18 cellular contexts compared by ENCODE assay signal in genomic region chr7:98329100-98329871, GRCh38. TPM values are rescaled to one million over a fixed set of nuclear protein-coding genes. Genes with fewer than 3 reads are reported as not detected.
DNase-seq lines count a peak whose midpoint lies in the region; ATAC-seq and TF ChIP-seq lines count a peak whose summit lies in the region.
"Had no signal": no experiment of that assay in that cellular context is flagged by ENCODE, and none has a peak within 500 bp of the region (broad histone marks: within the 10 kb centered on the region; RNA-seq: fewer than 3 reads in every experiment).

No MANE protein-coding gene starts in this region.

- no peaks in the 10 kb centered on the region for H4K20me1 ChIP-seq in osteoblast (ENCODE audit: insufficient read depth, low read length)

- H3K27ac ChIP-seq in heart left ventricle = peak overlapping the region; percentile 51 to 88 (median 80)
- peak overlapping the region; percentile 97 for H3K27ac ChIP-seq in osteoblast (ENCODE audit: low read depth, low read length)
- no peak overlapping the region for H3K27ac ChIP-seq in tibial nerve

- TF ChIP-seq EP300 in tibial nerve (IDR thresholded peaks at IDR 0.05) = no peak

- H3K9me3 ChIP-seq in heart left ventricle = peaks cover 0 to 7% (median 0%) of the 10 kb centered on the region in 12 donors
- no peaks in the 10 kb centered on the region for H3K9me3 ChIP-seq in osteoblast (ENCODE audit: low read depth, low read length)
- peaks cover 0 to 13% (median 0%) of the 10 kb centered on the region in 4 donors for H3K9me3 ChIP-seq in tibial nerve

- H3K27me3 Mint-ChIP-seq in Calu3 (ENCODE audit: unreplicated experiment) = no peaks in the 10 kb centered on the region

- H3K4me3 Mint-ChIP-seq in Calu3 (ENCODE audit: low read depth, unreplicated experiment) = no peak overlapping the region

- CTCF ChIA-PET in Calu3 (lab: Charles Lee) = no interaction called here

- peak overlapping the region; percentile 47 for H3K27ac Mint-ChIP-seq in Calu3 (ENCODE audit: unreplicated experiment)

- WGBS in heart left ventricle, 4 donors = 35 to 46% (median 40%) methylated on average over 15 of the region's 15 CpGs
- 48% methylated on average over 15 of the region's 15 CpGs for WGBS in tibial nerve, 2 donors

- DNase-seq in Calu3 = no peak
- peak; percentile 92 for DNase-seq in amniotic epithelial cell (ENCODE audit: low read depth)
- peak in 4 of 5 donors; percentile 45 to 60 (median 46) for DNase-seq in heart left ventricle
- no peak for DNase-seq in osteoblast (ENCODE audit: insufficient read length, low spot score, missing footprints)
- DNase-seq in tibial nerve (ENCODE audit: low spot score in 2 of 2) = no peak
- DNase-seq in GDM1 (lab: John Stamatoyannopoulos, UW) = no peak
- DNase-seq: activated naive CD4-positive, alpha-beta T cell; GF-D8; glutamatergic neuron; MV-4-11; NCI-H748 treated with DMSO at 0.1 percent for 48 hours; posterior cingulate gyrus; substantia nigra; T-helper 1 cell had no signal

- no TSS peak for BruUV-seq in Calu3 (replicated peaks; lab: Mats Ljungman, UMichigan)

- H3K36me3 ChIP-seq in heart left ventricle = no peaks in the 10 kb centered on the region
- no peaks in the 10 kb centered on the region for H3K36me3 ChIP-seq in osteoblast (ENCODE audit: insufficient read depth, low read length)
- no peaks in the 10 kb centered on the region for H3K36me3 ChIP-seq in tibial nerve
- H3K36me3 ChIP-seq: breast epithelium had no signal

- ATAC-seq in heart left ventricle (peak; percentile 72 to 94 (median 85)), GM19455 (IDR thresholded peaks at IDR 0.05; ENCODE audit: unreplicated experiment) (no peak), HG03196 (IDR thresholded peaks at IDR 0.05; ENCODE audit: unreplicated experiment) (no peak)
- ATAC-seq: HepG2 had no signal

- TF ChIP-seq CTCF in Calu3 (IDR thresholded peaks at IDR 0.05; ENCODE audit: unreplicated experiment) (no peak), heart left ventricle (IDR thresholded peaks at IDR 0.05) (no peak), osteoblast (IDR thresholded peaks at IDR 0.05; ENCODE audit: extremely low read depth, low read depth, low read length) (no peak), tibial nerve (IDR thresholded peaks at IDR 0.05) (no peak)

- intact Hi-C loops in Calu3 (cut with micrococcal nuclease; ENCODE audit: unreplicated experiment) = no loop called here
- intact Hi-C loops in heart left ventricle (cut with DNase I) = loop anchor here in 2 of 10 donors (2.0 to 5.0 kb wide), 2 partner anchors 38 kb away; no protein-coding TSS in a partner anchor

- H3K9me3 Mint-ChIP-seq in Calu3 (ENCODE audit: low read depth, unreplicated experiment) = no peaks in the 10 kb centered on the region

- H3K4me3 ChIP-seq in heart left ventricle (peak overlapping the region in 1 of 12 donors; percentile 22), osteoblast (ENCODE audit: insufficient read depth, low read length) (peak overlapping the region; percentile 45), tibial nerve (no peak overlapping the region)
- H3K4me3 ChIP-seq: breast epithelium had no signal

- H3K4me2 ChIP-seq in osteoblast (ENCODE audit: insufficient read depth, low read length) = peak overlapping the region; percentile 65

- H3K36me3 Mint-ChIP-seq in Calu3 (ENCODE audit: insufficient read depth, unreplicated experiment) = peaks cover 26% of the 10 kb centered on the region

- H3K4me1 ChIP-seq in heart left ventricle = peaks cover 0 to 15% (median 0%) of the 10 kb centered on the region in 12 donors
- peaks cover 26% of the 10 kb centered on the region for H3K4me1 ChIP-seq in osteoblast (ENCODE audit: insufficient read depth, low read length)
- H3K4me1 ChIP-seq in tibial nerve = no peaks in the 10 kb centered on the region
- H3K4me1 ChIP-seq: breast epithelium had no signal

- no peak for TF ChIP-seq POLR2A in heart left ventricle (IDR thresholded peaks at IDR 0.05)
- TF ChIP-seq POLR2A in tibial nerve (IDR thresholded peaks at IDR 0.05) = no peak

- H3K79me2 ChIP-seq in osteoblast (ENCODE audit: insufficient read depth, low read length) = no peaks in the 10 kb centered on the region

- H3K27me3 ChIP-seq in heart left ventricle = no peaks in the 10 kb centered on the region
- no peaks in the 10 kb centered on the region for H3K27me3 ChIP-seq in osteoblast (ENCODE audit: insufficient read depth, low read length)
- no peaks in the 10 kb centered on the region for H3K27me3 ChIP-seq in tibial nerve
- H3K27me3 ChIP-seq: breast epithelium had no signal

- H3K4me1 Mint-ChIP-seq in Calu3 (ENCODE audit: low read depth, unreplicated experiment) = no peaks in the 10 kb centered on the region

- peak overlapping the region; percentile 74 for H2AFZ ChIP-seq in osteoblast (ENCODE audit: low read length)

RNA-seq across cellular contexts. Expression of gene BRI3, which starts 47.8 kb away (rescaled TPM):
- total RNA-seq in Calu3 (2022) (101 and 124 TPM in 2 replicates), heart left ventricle (100 to 1,000 TPM in 7 of 9 donors, 10 to 100 TPM in 2; 51.0 to 274 (median 223) TPM), osteoblast (95.9 and 113 TPM in 2 replicates), tibial nerve (10 to 100 TPM; 33.5 to 69.0 (median 44.3) TPM)
- 100 to 1,000 TPM; 236 to 237 TPM for polyA plus RNA-seq in heart left ventricle

Comparison
In these comparisons a context has a peak if more than half of its experiments do, and no peak if none do; other contexts are left out.
1. DNase-seq: peak in amniotic epithelial cell (single experiment) and heart left ventricle (4 of 5); none in Calu3 (single experiment), osteoblast (single experiment), tibial nerve (0 of 2) and GDM1 (single experiment).
2. ATAC-seq: peak in heart left ventricle (4 of 4); none in GM19455 (single experiment) and HG03196 (single experiment).
3. H3K27ac ChIP-seq: peak in heart left ventricle (12 of 12) and osteoblast (single experiment); none in tibial nerve (0 of 4).